ENCODE assay signal across 23 cellular contexts in genomic region chr15:34065941-34066340, GRCh38.
"Had no signal": no experiment of that assay in that cellular context is flagged by ENCODE, and none has a peak within 500 bp of the region (broad histone marks: within the 10 kb centered on the region; RNA-seq: fewer than 3 reads in every experiment).

No MANE protein-coding gene starts in this region.

- H3K4me3 ChIP-seq: left lung, lower lobe of right lung, mucosa of descending colon, right lobe of liver, thoracic aorta had no signal

- FAIRE-seq: urothelium cell line had no signal

- H3K36me3 ChIP-seq: left lung, lower lobe of right lung, right lobe of liver, thoracic aorta had no signal

- DNase-seq: activated CD4-positive, alpha-beta T cell treated with anti-CD3 and anti-CD28 coated beads for 36 hours; activated CD4-positive, CD25-positive, alpha-beta regulatory T cell; activated CD8-positive, alpha-beta memory T cell treated with anti-CD3 and anti-CD28 coated beads, Interleukin-2, amount 10 ng/mL, durations not matched to agents 7 days and 5 days; activated CD8-positive, alpha-beta T cell treated with anti-CD3 and anti-CD28 coated beads, Interleukin-2, amount 10 ng/mL, durations not matched to agents 7 days and 5 days; activated naive CD8-positive, alpha-beta T cell treated with anti-CD3 and anti-CD28 coated beads, Interleukin-2, amount 50 U/mL, for 24 hours; activated T-cell treated with anti-CD3 and anti-CD28 coated beads, Interleukin-2, amount 50 U/mL, for 48 hours; amygdala; endodermal cell; head of caudate nucleus; hypothalamus; immature natural killer cell; left lung; lower lobe of right lung; mucosa of descending colon; posterior cingulate gyrus; right lobe of liver; stimulated activated CD4-positive, alpha-beta T cell treated with anti-CD3 and anti-CD28 coated beads, Interleukin-12 subunit alpha, Interleukin-12 subunit beta, amount 100 ng/mL, for 4 hours; stimulated activated CD4-positive, alpha-beta T cell treated with anti-CD3 and anti-CD28 coated beads, Interleukin-4, amount 100 ng/mL, for 1 hour; stimulated activated naive CD8-positive, alpha-beta T cell treated with anti-CD3 and anti-CD28 coated beads, Interleukin-15, Interleukin-2, amounts not matched to agents 100 U/mL and 50 U/mL, for 24 hours; T-helper 1 cell; trophoblast cell had no signal

- ATAC-seq: activated CD4-positive, alpha-beta T cell treated with anti-CD3 and anti-CD28 coated beads for 36 hours; activated CD8-positive, alpha-beta memory T cell treated with anti-CD3 and anti-CD28 coated beads, Interleukin-2, amount 10 ng/mL, durations not matched to agents 7 days and 5 days; activated CD8-positive, alpha-beta T cell treated with anti-CD3 and anti-CD28 coated beads, Interleukin-2, amount 10 ng/mL, durations not matched to agents 7 days and 5 days; activated naive CD8-positive, alpha-beta T cell treated with anti-CD3 and anti-CD28 coated beads, Interleukin-2, amount 50 U/mL, for 24 hours; left lung; lower lobe of right lung; mucosa of descending colon; right lobe of liver; stimulated activated naive CD8-positive, alpha-beta T cell treated with anti-CD3 and anti-CD28 coated beads, Interleukin-15, Interleukin-2, amounts not matched to agents 100 U/mL and 50 U/mL, for 24 hours had no signal

- H3K4me1 ChIP-seq: lower lobe of right lung, right lobe of liver had no signal

- H3K27ac ChIP-seq: left lung, lower lobe of right lung, right lobe of liver, thoracic aorta had no signal

- H3K27me3 ChIP-seq: left lung, right lobe of liver had no signal
